ENCODE assay signal across 16 cellular contexts in genomic region chr3:188817920-188818239, GRCh38.
"Had no signal": no experiment of that assay in that cellular context is flagged by ENCODE, and none has a peak within 500 bp of the region (broad histone marks: within the 10 kb centered on the region; RNA-seq: fewer than 3 reads in every experiment).

No MANE protein-coding gene starts in this region.

- H3K27ac ChIP-seq: epithelial cell of prostate, gastrocnemius medialis, heart left ventricle, pancreas, thyroid gland, WERI-Rb-1 had no signal

- H3K27ac Mint-ChIP-seq: activated CD4-positive, alpha-beta memory T cell treated with anti-CD3 and anti-CD28 coated beads, Interleukin-2, amount 10 ng/mL, durations not matched to agents 7 days and 5 days; activated naive CD4-positive, alpha-beta T cell treated with anti-CD3 and anti-CD28 coated beads, Interleukin-2, amount 10 ng/mL, durations not matched to agents 7 days and 5 days; activated T-cell treated with anti-CD3 and anti-CD28 coated beads, Interleukin-2, amount 50 U/mL, for 24 hours; effector memory CD8-positive, alpha-beta T cell; stimulated activated effector memory CD8-positive, alpha-beta T cell treated with anti-CD3 and anti-CD28 coated beads, Interleukin-12 subunit alpha, Interleukin-12 subunit beta, amount 100 ng/mL, for 72 hours had no signal

- H3K4me3 Mint-ChIP-seq: activated CD4-positive, alpha-beta memory T cell treated with anti-CD3 and anti-CD28 coated beads, Interleukin-2, amount 10 ng/mL, durations not matched to agents 7 days and 5 days; activated naive CD4-positive, alpha-beta T cell treated with anti-CD3 and anti-CD28 coated beads, Interleukin-2, amount 10 ng/mL, durations not matched to agents 7 days and 5 days; activated T-cell treated with anti-CD3 and anti-CD28 coated beads, Interleukin-2, amount 50 U/mL, for 24 hours; effector memory CD8-positive, alpha-beta T cell; naive B cell; stimulated activated effector memory CD8-positive, alpha-beta T cell treated with anti-CD3 and anti-CD28 coated beads, Interleukin-12 subunit alpha, Interleukin-12 subunit beta, amount 100 ng/mL, for 72 hours had no signal

- DNase-seq: activated CD4-positive, alpha-beta memory T cell treated with anti-CD3 and anti-CD28 coated beads, Interleukin-2, amount 10 ng/mL, durations not matched to agents 7 days and 5 days; activated naive CD4-positive, alpha-beta T cell treated with anti-CD3 and anti-CD28 coated beads, Interleukin-2, amount 10 ng/mL, durations not matched to agents 7 days and 5 days; activated T-cell treated with anti-CD3 and anti-CD28 coated beads, Interleukin-2, amount 50 U/mL, for 24 hours; dermis blood vessel endothelial cell; effector memory CD8-positive, alpha-beta T cell; gastrocnemius medialis; heart left ventricle; left cardiac atrium; naive B cell; pancreas; stimulated activated CD4-positive, alpha-beta T cell treated with anti-CD3 and anti-CD28 coated beads, Interleukin-12 subunit alpha, Interleukin-12 subunit beta, amount 100 ng/mL, for 4 hours; stimulated activated CD4-positive, alpha-beta T cell treated with anti-CD3 and anti-CD28 coated beads, Interleukin-2, amount 100 ng/mL, for 24 hours; thyroid gland; WERI-Rb-1 had no signal

- H3K4me3 ChIP-seq: gastrocnemius medialis, heart left ventricle, pancreas, thyroid gland had no signal

- ATAC-seq: effector memory CD8-positive, alpha-beta T cell; heart left ventricle; left cardiac atrium; pancreas; stimulated activated effector memory CD8-positive, alpha-beta T cell treated with anti-CD3 and anti-CD28 coated beads, Interleukin-12 subunit alpha, Interleukin-12 subunit beta, amount 100 ng/mL, for 72 hours had no signal

- H3K9me3 ChIP-seq: gastrocnemius medialis, heart left ventricle, pancreas, thyroid gland had no signal

- H3K4me1 Mint-ChIP-seq: activated CD4-positive, alpha-beta memory T cell treated with anti-CD3 and anti-CD28 coated beads, Interleukin-2, amount 10 ng/mL, durations not matched to agents 7 days and 5 days; activated naive CD4-positive, alpha-beta T cell treated with anti-CD3 and anti-CD28 coated beads, Interleukin-2, amount 10 ng/mL, durations not matched to agents 7 days and 5 days; stimulated activated effector memory CD8-positive, alpha-beta T cell treated with anti-CD3 and anti-CD28 coated beads, Interleukin-12 subunit alpha, Interleukin-12 subunit beta, amount 100 ng/mL, for 72 hours had no signal

- H3K27me3 ChIP-seq: gastrocnemius medialis, heart left ventricle, pancreas, thyroid gland had no signal

- H3K36me3 ChIP-seq: gastrocnemius medialis, heart left ventricle, pancreas, thyroid gland, WERI-Rb-1 had no signal

- H3K36me3 Mint-ChIP-seq: activated naive CD4-positive, alpha-beta T cell treated with anti-CD3 and anti-CD28 coated beads, Interleukin-2, amount 10 ng/mL, durations not matched to agents 7 days and 5 days; naive B cell; stimulated activated effector memory CD8-positive, alpha-beta T cell treated with anti-CD3 and anti-CD28 coated beads, Interleukin-12 subunit alpha, Interleukin-12 subunit beta, amount 100 ng/mL, for 72 hours had no signal

- H3K27me3 Mint-ChIP-seq: activated CD4-positive, alpha-beta memory T cell treated with anti-CD3 and anti-CD28 coated beads, Interleukin-2, amount 10 ng/mL, durations not matched to agents 7 days and 5 days; activated naive CD4-positive, alpha-beta T cell treated with anti-CD3 and anti-CD28 coated beads, Interleukin-2, amount 10 ng/mL, durations not matched to agents 7 days and 5 days; activated T-cell treated with anti-CD3 and anti-CD28 coated beads, Interleukin-2, amount 50 U/mL, for 24 hours; effector memory CD8-positive, alpha-beta T cell; naive B cell had no signal

- H3K9me3 Mint-ChIP-seq: activated CD4-positive, alpha-beta memory T cell treated with anti-CD3 and anti-CD28 coated beads, Interleukin-2, amount 10 ng/mL, durations not matched to agents 7 days and 5 days; activated naive CD4-positive, alpha-beta T cell treated with anti-CD3 and anti-CD28 coated beads, Interleukin-2, amount 10 ng/mL, durations not matched to agents 7 days and 5 days; activated T-cell treated with anti-CD3 and anti-CD28 coated beads, Interleukin-2, amount 50 U/mL, for 24 hours; effector memory CD8-positive, alpha-beta T cell; naive B cell; stimulated activated effector memory CD8-positive, alpha-beta T cell treated with anti-CD3 and anti-CD28 coated beads, Interleukin-12 subunit alpha, Interleukin-12 subunit beta, amount 100 ng/mL, for 72 hours had no signal
